In genomic region chr15:28738200-28738561, GRCh38 we compare ENCODE assay signal across 9 cellular contexts. TPM values are rescaled to one million over a fixed set of nuclear protein-coding genes. Genes with fewer than 3 reads are reported as not detected.
DNase-seq lines count a peak whose midpoint lies in the region; ATAC-seq and TF ChIP-seq lines count a peak whose summit lies in the region.
"Not testable (repeated sequence)": the region's sequence is repeated elsewhere in the genome, so short reads cannot be mapped to it uniquely, and the experiment has no call there.
"Had no signal": no experiment of that assay in that cellular context is flagged by ENCODE, and none has a peak within 500 bp of the region (broad histone marks: within the 10 kb centered on the region; RNA-seq: fewer than 3 reads in every experiment).

No MANE protein-coding gene starts in this region.

- peaks cover 10% of the 10 kb centered on the region for H3K4me1 Mint-ChIP-seq in T-helper 2 cell treated with Interferon-gamma antibody and Interleukin-4, amounts not matched to agents 5 μg/mL and 100 μg/mL, for 36 hours (ENCODE audit: low read depth)
- not testable (repeated sequence) for H3K4me1 Mint-ChIP-seq in progenitor cell of endocrine pancreas (ENCODE audit: low read depth)

- intact Hi-C loops in ascending aorta (cut with DNase I); left lung (cut with DNase I): not testable (repeated sequence)

- peak overlapping the region; percentile 82 to 96 for H3K27ac ChIP-seq in ascending aorta
- not testable (repeated sequence) for H3K27ac ChIP-seq in esophagus (ENCODE audit: low read depth in 2 of 2, low read length in 1 of 2)
- peak overlapping the region; percentile 67 to 68 for H3K27ac ChIP-seq in left lung
- peak overlapping the region; percentile 64 to 91 (median 74) for H3K27ac ChIP-seq in upper lobe of left lung

- peak overlapping the region; percentile 85 for H3K4me3 Mint-ChIP-seq in T-helper 2 cell treated with Interferon-gamma antibody and Interleukin-4, amounts not matched to agents 5 μg/mL and 100 μg/mL, for 36 hours
- peak overlapping the region; percentile 27 for H3K4me3 Mint-ChIP-seq in progenitor cell of endocrine pancreas (ENCODE audit: low read depth)

- H3K9me3 ChIP-seq in ascending aorta; esophagus (ENCODE audit: control insufficient read depth in 2 of 2, insufficient read depth in 1 of 2, low read depth in 1 of 2, low read length in 1 of 2); left lung; upper lobe of left lung: not testable (repeated sequence)

- not testable (repeated sequence) for H3K4me1 ChIP-seq in ascending aorta; esophagus (ENCODE audit: control insufficient read depth in 2 of 2, insufficient read depth in 2 of 2, low read length in 1 of 2); left lung; upper lobe of left lung

- DNase-seq in T-helper 2 cell treated with Interferon-gamma antibody and Interleukin-4, amounts not matched to agents 5 μg/mL and 100 μg/mL, for 36 hours (ENCODE audit: low spot score); ascending aorta (ENCODE audit: low spot score in 2 of 2); left lung; progenitor cell of endocrine pancreas (ENCODE audit: low spot score, unreplicated experiment); upper lobe of left lung: not testable (repeated sequence)

- peaks cover 22% of the 10 kb centered on the region for H3K27me3 Mint-ChIP-seq in T-helper 2 cell treated with Interferon-gamma antibody and Interleukin-4, amounts not matched to agents 5 μg/mL and 100 μg/mL, for 36 hours (ENCODE audit: low read depth)
- peaks cover 17% of the 10 kb centered on the region for H3K27me3 Mint-ChIP-seq in progenitor cell of endocrine pancreas

- TF ChIP-seq EP300 in upper lobe of left lung (IDR thresholded peaks at IDR 0.05), result not testable (repeated sequence)

- not testable (repeated sequence) for TF ChIP-seq CTCF in ascending aorta (IDR thresholded peaks at IDR 0.05); left lung (IDR thresholded peaks at IDR 0.05); progenitor cell of endocrine pancreas (IDR thresholded peaks at IDR 0.05; ENCODE audit: unreplicated experiment); upper lobe of left lung (IDR thresholded peaks at IDR 0.05)

- not testable (repeated sequence) for H3K36me3 ChIP-seq in ascending aorta; esophagus (ENCODE audit: control insufficient read depth in 2 of 2, insufficient read depth in 2 of 2, low read length in 1 of 2); left lung; upper lobe of left lung

- H3K27ac Mint-ChIP-seq in T-helper 2 cell treated with Interferon-gamma antibody and Interleukin-4, amounts not matched to agents 5 μg/mL and 100 μg/mL, for 36 hours, result peak overlapping the region; percentile 86
- not testable (repeated sequence) for H3K27ac Mint-ChIP-seq in progenitor cell of endocrine pancreas

- H3K4me3 ChIP-seq in ascending aorta (peak overlapping the region; percentile 59 to 82), esophagus (ENCODE audit: low read depth in 1 of 2, low read length in 2 of 2) (peak overlapping the region; percentile 52 to 66), left lung (peak overlapping the region in 1 of 2 donors; percentile 39), upper lobe of left lung (peak overlapping the region in 3 of 4 donors; percentile 52 to 57 (median 55))

- not testable (repeated sequence) for H3K36me3 Mint-ChIP-seq in T-helper 2 cell treated with Interferon-gamma antibody and Interleukin-4, amounts not matched to agents 5 μg/mL and 100 μg/mL, for 36 hours (ENCODE audit: low read depth); progenitor cell of endocrine pancreas (ENCODE audit: insufficient read depth)

- H3K27me3 ChIP-seq in ascending aorta; esophagus (ENCODE audit: control insufficient read depth in 1 of 2, insufficient read depth in 2 of 2, low read length in 2 of 2); left lung; upper lobe of left lung: not testable (repeated sequence)

- TF ChIP-seq POLR2A in upper lobe of left lung (IDR thresholded peaks at IDR 0.05), result not testable (repeated sequence)

- peak; percentile 23 for ATAC-seq in GM18498 (IDR thresholded peaks at IDR 0.05; ENCODE audit: unreplicated experiment)
- ATAC-seq in HG03196 (IDR thresholded peaks at IDR 0.05; ENCODE audit: unreplicated experiment), result peak; percentile 7
- ATAC-seq in left lung, result peak; percentile 47
- ATAC-seq in upper lobe of left lung (ENCODE audit: low FRiP score in 2 of 2), result peak in 1 of 2 donors; percentile 52

- H3K9me3 Mint-ChIP-seq in T-helper 2 cell treated with Interferon-gamma antibody and Interleukin-4, amounts not matched to agents 5 μg/mL and 100 μg/mL, for 36 hours; progenitor cell of endocrine pancreas (ENCODE audit: low read depth): not testable (repeated sequence)

- 1 to 10% methylated on average over 3 of the region's 23 CpGs for WGBS in esophagus, 2 donors
- 8 to 17% methylated on average over 3 of the region's 23 CpGs for WGBS in upper lobe of left lung, 2 donors

RNA-seq across cellular contexts. Expression of gene GOLGA8M, which starts 26.0 kb away (rescaled TPM):
- total RNA-seq in ascending aorta (0.75 TPM), left lung (1 to 10 TPM; 1.5 to 2.0 TPM), progenitor cell of endocrine pancreas (0.18 TPM in 1 of 2 replicates, not detected in the other), upper lobe of left lung (10 to 100 TPM in 1 of 6 donors, 1 to 10 TPM in 4, under 1 TPM in 1; 0.61 to 19.9 (median 2.4) TPM)
- under 1 TPM; 0.18 to 0.43 TPM for polyA plus RNA-seq in esophagus
- total RNA-seq: RPMI7951 had no signal
